Comparison of ENCODE assay signal across 11 cellular contexts in genomic region chrX:139692506-139692849, GRCh38. TPM values are rescaled to one million over a fixed set of nuclear protein-coding genes. Genes with fewer than 3 reads are reported as not detected.
DNase-seq lines count a peak whose midpoint lies in the region; ATAC-seq and TF ChIP-seq lines count a peak whose summit lies in the region.
"Had no signal": no experiment of that assay in that cellular context is flagged by ENCODE, and none has a peak within 500 bp of the region (broad histone marks: within the 10 kb centered on the region; RNA-seq: fewer than 3 reads in every experiment).

No MANE protein-coding gene starts in this region.

- H3K4me3 Mint-ChIP-seq in activated naive CD4-positive, alpha-beta T cell treated with anti-CD3 and anti-CD28 coated beads, Interleukin-2, amount 10 ng/mL, durations not matched to agents 7 days and 5 days = no peak overlapping the region
- H3K4me3 Mint-ChIP-seq: stimulated activated naive CD8-positive, alpha-beta T cell treated with anti-CD3 and anti-CD28 coated beads, Interleukin-15, Interleukin-2, amounts not matched to agents 100 ng/mL and 50 ng/mL, for 24 hours had no signal

- no peak overlapping the region for H3K9ac ChIP-seq in rectal smooth muscle tissue (ENCODE audit: low read length)

- BruUV-seq in Panc1 (replicated peaks; lab: Mats Ljungman, UMichigan) = no TSS peak

- H3K9me3 Mint-ChIP-seq in activated naive CD4-positive, alpha-beta T cell treated with anti-CD3 and anti-CD28 coated beads, Interleukin-2, amount 10 ng/mL, durations not matched to agents 7 days and 5 days = no peaks in the 10 kb centered on the region
- H3K9me3 Mint-ChIP-seq: activated CD4-positive, alpha-beta T cell treated with anti-CD3 and anti-CD28 coated beads, Interleukin-2, amount 10 ng/mL, durations not matched to agents 24 days and 14 days; stimulated activated naive CD8-positive, alpha-beta T cell treated with anti-CD3 and anti-CD28 coated beads, Interleukin-15, Interleukin-2, amounts not matched to agents 100 ng/mL and 50 ng/mL, for 24 hours had no signal

- intact Hi-C loops in Panc1 (cut with micrococcal nuclease; ENCODE audit: unreplicated experiment) = no loop called here
- intact Hi-C loops in left ventricle myocardium inferior (cut with micrococcal nuclease) = no loop called here

- DNase-seq in Panc1 (ENCODE audit: low read depth, low spot score) (no peak), left ventricle myocardium inferior (no peak), SHP77 treated with DMSO at 0.1 percent for 48 hours (lab: John Stamatoyannopoulos, UW) (no peak), NCI-H2107 treated with DMSO at 0.1 percent for 48 hours (lab: John Stamatoyannopoulos, UW; ENCODE audit: unreplicated experiment) (no peak)
- no peak for DNase-seq in activated naive CD4-positive, alpha-beta T cell treated with anti-CD3 and anti-CD28 coated beads, Interleukin-2, amount 10 ng/mL, durations not matched to agents 7 days and 5 days

- no peaks in the 10 kb centered on the region for H3K36me3 Mint-ChIP-seq in activated naive CD4-positive, alpha-beta T cell treated with anti-CD3 and anti-CD28 coated beads, Interleukin-2, amount 10 ng/mL, durations not matched to agents 7 days and 5 days

- in situ Hi-C loops in Panc1 (cut with HindIII; ENCODE audit: low pct_unique_long_range_greater_than_20kb, low sequenced_read_pairs) = no loop called here

- CTCF ChIA-PET in Panc1 (lab: Charles Lee) = no interaction called here
- CTCF ChIA-PET in activated naive CD4-positive, alpha-beta T cell treated with anti-CD3 and anti-CD28 coated beads, Interleukin-2, amount 10 ng/mL, durations not matched to agents 7 days and 5 days (lab: Charles Lee) = no interaction called here

- ATAC-seq in GM18868 (IDR thresholded peaks at IDR 0.05; ENCODE audit: unreplicated experiment) = peak; percentile 51
- ATAC-seq in Panc1 = peak; percentile 76
- ATAC-seq in HG03520 (IDR thresholded peaks at IDR 0.05; ENCODE audit: unreplicated experiment) = no peak

- H3K4me1 Mint-ChIP-seq in activated naive CD4-positive, alpha-beta T cell treated with anti-CD3 and anti-CD28 coated beads, Interleukin-2, amount 10 ng/mL, durations not matched to agents 7 days and 5 days = peaks cover 7% of the 10 kb centered on the region
- H3K4me1 Mint-ChIP-seq: activated CD4-positive, alpha-beta T cell treated with anti-CD3 and anti-CD28 coated beads, Interleukin-2, amount 10 ng/mL, durations not matched to agents 24 days and 14 days had no signal

- H3K4me3 ChIP-seq in Panc1 (ENCODE audit: low read depth in 2 of 2, low read length in 2 of 2) (peak overlapping the region; percentile 43 to 62), left ventricle myocardium inferior (peak overlapping the region; percentile 64), rectal smooth muscle tissue (ENCODE audit: low read length) (peak overlapping the region; percentile 38)

- peaks cover 39% of the 10 kb centered on the region for H3K27me3 Mint-ChIP-seq in activated naive CD4-positive, alpha-beta T cell treated with anti-CD3 and anti-CD28 coated beads, Interleukin-2, amount 10 ng/mL, durations not matched to agents 7 days and 5 days

- no peak for TF ChIP-seq CTCF in Panc1 (IDR thresholded peaks at IDR 0.05)
- TF ChIP-seq CTCF in left ventricle myocardium inferior (IDR thresholded peaks at IDR 0.05; ENCODE audit: borderline replicate concordance) = no peak

- POLR2A ChIA-PET in Panc1 (lab: Charles Lee) = no interaction called here

- H3K4me1 ChIP-seq in Panc1 (ENCODE audit: control insufficient read depth, insufficient read depth, low read length) (no peaks in the 10 kb centered on the region), left ventricle myocardium inferior (no peaks in the 10 kb centered on the region), rectal smooth muscle tissue (ENCODE audit: control insufficient read depth, insufficient read depth, low read length) (no peaks in the 10 kb centered on the region)

- H3K27ac Mint-ChIP-seq in activated naive CD4-positive, alpha-beta T cell treated with anti-CD3 and anti-CD28 coated beads, Interleukin-2, amount 10 ng/mL, durations not matched to agents 7 days and 5 days = no peak overlapping the region
- H3K27ac Mint-ChIP-seq: activated CD4-positive, alpha-beta T cell treated with anti-CD3 and anti-CD28 coated beads, Interleukin-2, amount 10 ng/mL, durations not matched to agents 24 days and 14 days; IgD-negative memory B cell; stimulated activated naive CD8-positive, alpha-beta T cell treated with anti-CD3 and anti-CD28 coated beads, Interleukin-15, Interleukin-2, amounts not matched to agents 100 ng/mL and 50 ng/mL, for 24 hours had no signal

- H3K9me3 ChIP-seq in Panc1 (ENCODE audit: control insufficient read depth, insufficient read depth, low read depth, low read length) (no peaks in the 10 kb centered on the region), left ventricle myocardium inferior (replicated peaks) (no peaks in the 10 kb centered on the region)

- H3K27me3 ChIP-seq in Panc1 (ENCODE audit: control insufficient read depth, insufficient read depth, low read length) (peaks cover 10% of the 10 kb centered on the region), left ventricle myocardium inferior (ENCODE audit: low read depth) (no peaks in the 10 kb centered on the region), rectal smooth muscle tissue (ENCODE audit: control insufficient read depth, insufficient read depth, low read length) (peaks cover 11% of the 10 kb centered on the region)

- H3K27ac ChIP-seq in Panc1 (ENCODE audit: low read length) (no peak overlapping the region), left ventricle myocardium inferior (replicated peaks) (no peak overlapping the region), rectal smooth muscle tissue (ENCODE audit: low read depth, low read length) (no peak overlapping the region)

- H3K36me3 ChIP-seq in Panc1 (ENCODE audit: control insufficient read depth, insufficient read depth, low read length) (no peaks in the 10 kb centered on the region), left ventricle myocardium inferior (no peaks in the 10 kb centered on the region), rectal smooth muscle tissue (ENCODE audit: control insufficient read depth, insufficient read depth, low read length) (no peaks in the 10 kb centered on the region)

RNA-seq across cellular contexts. Expression of gene MCF2, which starts 15.5 kb away (rescaled TPM):
- total RNA-seq in Panc1 (2021; ENCODE audit: unreplicated experiment) (0.31 TPM), left ventricle myocardium inferior (0.52 TPM)
- polyA plus RNA-seq in Panc1 (2012; ENCODE audit: insufficient read length) = not detected
- polyA plus RNA-seq: IgD-negative memory B cell had no signal
